7 cellular contexts compared by ENCODE assay signal in the genomic region with DNA sequence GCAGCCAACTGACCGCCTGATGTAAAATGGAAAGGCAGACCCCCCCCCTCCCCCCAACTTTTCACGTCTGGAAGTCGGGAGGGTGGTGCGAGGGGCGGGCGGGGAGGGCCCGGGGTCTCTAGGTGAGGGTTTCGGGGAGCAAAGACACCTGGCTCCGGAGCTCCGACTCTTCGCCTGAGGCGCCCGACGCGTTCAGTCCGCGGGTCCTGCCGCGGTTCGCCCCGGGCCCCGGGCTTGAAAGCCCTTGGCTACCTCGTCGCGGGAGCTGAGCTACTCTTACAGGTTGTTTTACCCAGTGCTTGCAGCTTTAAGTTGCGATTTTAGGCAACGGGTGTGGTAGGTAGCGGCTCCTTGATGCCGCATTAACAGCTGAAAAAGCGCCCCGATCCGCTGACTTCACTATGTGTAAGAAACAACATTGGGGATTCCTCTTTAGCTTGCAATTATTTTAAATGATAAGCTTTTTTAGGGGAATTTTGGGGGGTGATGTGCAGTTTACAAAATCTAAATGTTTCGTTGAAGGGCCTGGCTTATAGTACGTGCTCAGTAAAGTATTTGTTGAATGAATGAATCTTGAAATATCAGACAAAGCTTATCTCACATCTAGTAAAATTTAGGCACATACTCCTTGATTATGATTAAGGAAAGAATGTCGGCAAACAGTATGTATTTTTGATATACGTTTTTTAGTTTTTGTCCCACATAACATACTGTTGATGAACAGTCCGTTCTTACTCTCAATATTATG. TPM values are rescaled to one million over a fixed set of nuclear protein-coding genes. Genes with fewer than 3 reads are reported as not detected.
DNase-seq lines count a peak whose midpoint lies in the region; ATAC-seq, FAIRE-seq and TF ChIP-seq lines count a peak whose summit lies in the region.

No MANE protein-coding gene starts in this region.

- CTCF ChIA-PET in GM12878 (lab: Yijun Ruan, JAX): interaction anchor here (0.7 to 9.5 kb wide), 22 partner anchors 10 to 154 kb away, joined by 3 to 65 read pairs (median 6); no protein-coding TSS in a partner anchor

- no peak for TF ChIP-seq EP300 in GM12878 (IDR thresholded peaks at IDR 0.05; ENCODE audit: borderline replicate concordance in 1 of 2, control insufficient read depth in 1 of 2, low read depth in 2 of 2, low read length in 2 of 2)

- H3K4me2 ChIP-seq in GM12878 (ENCODE audit: control insufficient read depth, insufficient read depth) (peak overlapping the region; percentile 59; the same call in 1 of the 2 replicates), skeletal muscle satellite cell (ENCODE audit: low read length) (peak overlapping the region; percentile 84)

- H3K4me3 ChIP-seq in GM06990 (replicated peaks; ENCODE audit: low read depth, low read length) (peak overlapping the region; percentile 78), RWPE2 (ENCODE audit: severe bottlenecking) (peak overlapping the region; percentile 89), GM12878 (peak overlapping the region; percentile 86), iPS-20b (ENCODE audit: low read length) (peak overlapping the region; percentile 98), skeletal muscle satellite cell (ENCODE audit: low read length) (peak overlapping the region; percentile 98)

- no peaks in the 10 kb centered on the region for H3K9me3 ChIP-seq in RWPE2 (ENCODE audit: severe bottlenecking)
- no peaks in the 10 kb centered on the region for H3K9me3 ChIP-seq in GM12878 (replicated peaks; ENCODE audit: control insufficient read depth, insufficient read depth, low read length)
- H3K9me3 ChIP-seq in iPS-20b (ENCODE audit: insufficient read depth, low read depth, low read length): no peaks in the 10 kb centered on the region
- no peaks in the 10 kb centered on the region for H3K9me3 ChIP-seq in skeletal muscle satellite cell (replicated peaks; ENCODE audit: low read length)

- BruUV-seq in GM12878 (replicated peaks; lab: Mats Ljungman, UMichigan): no TSS peak

- no peak for TF ChIP-seq CTCF in GM06990 (IDR thresholded peaks at IDR 0.05; ENCODE audit: insufficient read depth, low read length, poor library complexity, severe bottlenecking)
- TF ChIP-seq CTCF in RWPE2 (IDR thresholded peaks at IDR 0.05; ENCODE audit: poor library complexity, severe bottlenecking): no peak
- TF ChIP-seq CTCF in GM12878 (IDR thresholded peaks at IDR 0.05 in 2 of 3, conservative IDR thresholded peaks at IDR 0.05 in 1 of 3; ENCODE audit: control insufficient read depth in 2 of 3, extremely low read depth in 1 of 3, insufficient read depth in 1 of 3, low read depth in 3 of 3, low read length in 3 of 3): no peak

- TF ChIP-seq POLR2A in GM12878 (IDR thresholded peaks at IDR 0.05; ENCODE audit: low read depth, low read length): no peak

- peaks cover 84% of the 10 kb centered on the region for H3K79me2 ChIP-seq in GM12878 (ENCODE audit: control insufficient read depth, insufficient read depth, low read length)

- intact Hi-C loops in GM12878 (cut with micrococcal nuclease; ENCODE audit: unreplicated experiment): loop anchor here (1.0 to 2.0 kb wide), 2 partner anchors 55 to 100 kb away; a partner anchor contains a TSS

- SMC1A ChIA-PET in GM12878 (lab: Charles Lee; ENCODE audit: uncharacterized antibody, unreplicated experiment): interaction anchor here (1.1 to 41.3 kb wide), 26 partner anchors 9 to 151 kb away, joined by 3 to 1218 read pairs (median 8); no protein-coding TSS in a partner anchor

- H3K4me1 ChIP-seq in RWPE2 (ENCODE audit: insufficient read depth, poor library complexity, severe bottlenecking): peaks cover 35% of the 10 kb centered on the region
- peaks cover 7% of the 10 kb centered on the region for H3K4me1 ChIP-seq in GM12878 (ENCODE audit: control insufficient read depth, insufficient read depth, low read length)
- peaks cover 8% of the 10 kb centered on the region; the same call in 1 of the 2 replicates for H3K4me1 ChIP-seq in iPS-20b (ENCODE audit: insufficient read depth, low read length)
- H3K4me1 ChIP-seq in skeletal muscle satellite cell (ENCODE audit: control insufficient read depth, insufficient read depth, low read length): peaks cover 36% of the 10 kb centered on the region

- in situ Hi-C loops in GM12878 (cut with MboI): no loop called here

- H3K36me3 ChIP-seq in GM06990 (ENCODE audit: control insufficient read depth, insufficient read depth, low read length): no peaks in the 10 kb centered on the region
- no peaks in the 10 kb centered on the region for H3K36me3 ChIP-seq in RWPE2 (ENCODE audit: low read depth)
- peaks cover 0 to 2% of the 10 kb centered on the region in 2 experiments; a peak in 1 of 4 replicates for H3K36me3 ChIP-seq in GM12878 (ENCODE audit: control insufficient read depth in 2 of 2, insufficient read depth in 2 of 2, low read length in 1 of 2)
- no peaks in the 10 kb centered on the region for H3K36me3 ChIP-seq in iPS-20b (ENCODE audit: insufficient read depth, low read depth, low read length)
- H3K36me3 ChIP-seq in skeletal muscle satellite cell (ENCODE audit: insufficient read depth, low read length): no peaks in the 10 kb centered on the region

- H4K20me1 ChIP-seq in GM12878 (ENCODE audit: control insufficient read depth, insufficient read depth): no peaks in the 10 kb centered on the region

- TF ChIP-seq RAD21 in GM12878 (IDR thresholded peaks at IDR 0.05; ENCODE audit: insufficient read depth, low read depth, low read length): no peak

- ATAC-seq in HG02798 (IDR thresholded peaks at IDR 0.05; ENCODE audit: poor library complexity, unreplicated experiment) (peak; percentile 4), RWPE2 (ENCODE audit: low read depth) (peak; percentile 37), GM12878 (peak; percentile 5), HG03342 (IDR thresholded peaks at IDR 0.05; ENCODE audit: unreplicated experiment) (no peak)

- H2AFZ ChIP-seq in GM12878 (ENCODE audit: control insufficient read depth, low read depth, low read length): no peak overlapping the region

- H3K9ac ChIP-seq in GM12878 (ENCODE audit: control insufficient read depth, insufficient read depth, low read length): peak overlapping the region; percentile 97
- H3K9ac ChIP-seq in iPS-20b (ENCODE audit: low read depth, low read length): peak overlapping the region; percentile 87
- peak overlapping the region; percentile 94 for H3K9ac ChIP-seq in skeletal muscle satellite cell (ENCODE audit: low read depth, low read length)

- H3K27me3 ChIP-seq in GM06990 (replicated peaks; ENCODE audit: control insufficient read depth, insufficient read depth, low read length) (no peaks in the 10 kb centered on the region), RWPE2 (ENCODE audit: insufficient read depth, poor library complexity, severe bottlenecking) (no peaks in the 10 kb centered on the region), GM12878 (replicated peaks in 1 of 2; ENCODE audit: control insufficient read depth in 2 of 2, insufficient read depth in 2 of 2, low read length in 1 of 2) (no peaks in the 10 kb centered on the region), iPS-20b (ENCODE audit: insufficient read depth, low read length) (no peaks in the 10 kb centered on the region; the same call in 1 of the 2 replicates), skeletal muscle satellite cell (ENCODE audit: control insufficient read depth, insufficient read depth, low read length) (no peaks in the 10 kb centered on the region)

- POLR2A ChIA-PET in GM12878 (lab: Charles Lee): interaction anchor here (0.5 to 7.0 kb wide), 16 partner anchors 8 to 152 kb away, joined by 3 to 309 read pairs (median 10); no protein-coding TSS in a partner anchor

- H3K27ac ChIP-seq in RWPE2 (ENCODE audit: poor library complexity, severe bottlenecking): peak overlapping the region; percentile 71
- H3K27ac ChIP-seq in GM12878 (ENCODE audit: control insufficient read depth, insufficient read depth): peak overlapping the region; percentile 96
- H3K27ac ChIP-seq in iPS-20b (ENCODE audit: low read length): peak overlapping the region; percentile 61

- DNase-seq in GM06990 (ENCODE audit: extremely low read depth, insufficient read length): peak; percentile 65
- DNase-seq in RWPE2 (ENCODE audit: low spot score): no peak
- DNase-seq in GM12878 (ENCODE audit: low read depth, low spot score): no peak

- RAD21 ChIA-PET in GM12878 (lab: Charles Lee; ENCODE audit: unreplicated experiment): interaction anchor here (0.6 to 16.1 kb wide), 28 partner anchors 9 to 233 kb away, joined by 3 to 302 read pairs (median 5); a partner anchor contains a TSS

- under 1% methylated on average over 30 of the region's 37 CpGs for WGBS in GM12878 (ENCODE audit: insufficient coverage, insufficient replicate concordance, low lambda C conversion rate, missing lambda C conversion rate)

- no peak for FAIRE-seq in GM12878 (lab: Jason Lieb, UNC)

TF ChIP-seq in GM12878, 131 proteins besides CTCF, POLR2A, EP300 and RAD21 (continues in another document):
- TF ChIP-seq GATAD2B (conservative IDR thresholded peaks at IDR 0.05; ENCODE audit: low read depth) (no peak), NRF1 (conservative IDR thresholded peaks at IDR 0.05; ENCODE audit: low read depth, low read length) (no peak), SMARCA5 (IDR thresholded peaks at IDR 0.05) (no peak), IKZF1 (conservative IDR thresholded peaks at IDR 0.05) (no peak), KLF5 (IDR thresholded peaks at IDR 0.05; ENCODE audit: partially characterized antibody) (peak; percentile 23), EED (IDR thresholded peaks at IDR 0.05; ENCODE audit: low read depth) (no peak), MYC (IDR thresholded peaks at IDR 0.05; ENCODE audit: insufficient read depth, insufficient read length, insufficient replicate concordance, low read length, severe bottlenecking) (no peak), ZNF24 (IDR thresholded peaks at IDR 0.05) (peak; percentile 90), JUNB (IDR thresholded peaks at IDR 0.05) (no peak)

RNA-seq across cellular contexts. Expression of a gene that starts 0.8 kb away (rescaled TPM):
- 137 and 144 TPM in 2 replicates for total RNA-seq in GM12878 (2013; cell fraction: nucleolus; rRNA removed)
- total RNA-seq in GM12878 (2014; rRNA removed): 81.7 and 101 TPM in 2 replicates
- total RNA-seq in GM12878 (2014; rRNA removed; fragmentation: Illumina TruSeq; extraction: Trizol): 90.7 and 91.1 TPM in 2 replicates
- 75.6 and 76.0 TPM in 2 replicates for total RNA-seq in GM12878 (2021)
- 54.3 TPM for polyA plus RNA-seq in GM12878 (2011; ENCODE audit: low read depth)
- polyA plus RNA-seq in GM12878 (2011; rRNA removed): 148 and 215 TPM in 2 replicates
- 43.4 and 63.0 TPM in 2 replicates for polyA plus RNA-seq in GM12878 (2011; cell fraction: cytosol; rRNA removed)
- polyA plus RNA-seq in GM12878 (2011; cell fraction: nucleus; rRNA removed): 39.5 and 43.8 TPM in 2 replicates
- polyA plus RNA-seq in GM12878 (2012): 80.9 and 89.2 TPM in 2 replicates
- polyA plus RNA-seq in GM12878 (2014; fragmentation: Illumina TruSeq; extraction: Trizol): 75.2 and 106 TPM in 2 replicates
- 10 to 100 TPM; 57.0 to 78.8 TPM for polyA plus RNA-seq in GM12878 (2014; fragmentation: Nextera tagmentation; extraction: Ambion mirVana)
- 57.2 and 62.0 TPM in 2 replicates for polyA plus RNA-seq in GM12878 (2014; rRNA removed)
- 100 to 1,000 TPM; 113 to 116 TPM for polyA plus RNA-seq in GM12878 (2016; fragmentation: Nextera tagmentation; extraction: Ambion mirVana)
- 107 and 140 TPM in 2 replicates for polyA minus RNA-seq in GM12878 (2011; rRNA and poly(A)+ RNA removed)
- 46.4 and 47.3 TPM in 2 replicates for polyA minus RNA-seq in GM12878 (2011; cell fraction: cytosol; rRNA and poly(A)+ RNA removed)
- polyA minus RNA-seq in GM12878 (2011; cell fraction: nucleus; rRNA and poly(A)+ RNA removed): 30.0 and 58.6 TPM in 2 replicates
- 19.2 and 23.1 TPM in 2 replicates for total RNA-seq in skeletal muscle satellite cell (2012; rRNA removed)
